In genomic region chr21:16908087-16908486, GRCh38 we compare ENCODE assay signal across 14 cellular contexts.
DNase-seq lines count a peak whose midpoint lies in the region; ATAC-seq and TF ChIP-seq lines count a peak whose summit lies in the region.
"Had no signal": no experiment of that assay in that cellular context is flagged by ENCODE, and none has a peak within 500 bp of the region (broad histone marks: within the 10 kb centered on the region; RNA-seq: fewer than 3 reads in every experiment).

No MANE protein-coding gene starts in this region.

- H3K79me2 ChIP-seq in mammary epithelial cell (ENCODE audit: insufficient read depth, low read length) = no peaks in the 10 kb centered on the region

- no peaks in the 10 kb centered on the region for H3K27me3 ChIP-seq in mammary epithelial cell (ENCODE audit: insufficient read depth, low read length)
- H3K27me3 ChIP-seq: breast epithelium had no signal

- dilution Hi-C loops in mammary epithelial cell (cut with HindIII; ENCODE audit: low sequenced_read_pairs) = no loop called here

- DNase-seq in AG09319 (ENCODE audit: extremely low read depth, low read depth) (peak; percentile 70), LHCN-M2 (ENCODE audit: low read depth) (peak; percentile 47), mammary epithelial cell (peak; percentile 11), medulla oblongata (ENCODE audit: extremely low spot score) (peak; percentile 57), activated gamma-delta T cell treated with Interleukin-2 at 50 U/mL for 16 hours (no peak), DMS 273 (lab: John Stamatoyannopoulos, UW; ENCODE audit: unreplicated experiment) (no peak), AG08396 (ENCODE audit: low spot score) (no peak)
- DNase-seq: activated T-cell treated with anti-CD3 and anti-CD28 coated beads, Interleukin-2, amount 50 U/mL, for 72 hours; naive thymus-derived CD8-positive, alpha-beta T cell; small intestine; SW 1271 had no signal

- no peak for TF ChIP-seq CTCF in AG09319 (IDR thresholded peaks at IDR 0.05; ENCODE audit: low read depth, low read length)
- TF ChIP-seq CTCF in mammary epithelial cell (conservative IDR thresholded peaks at IDR 0.05 in 1 of 2, IDR thresholded peaks at IDR 0.05 in 1 of 2; ENCODE audit: extremely low read depth in 1 of 2, insufficient read depth in 1 of 2, low read depth in 1 of 2, low read length in 2 of 2) = no peak

- no peaks in the 10 kb centered on the region for H4K20me1 ChIP-seq in mammary epithelial cell (ENCODE audit: insufficient read depth, low read length)

- in situ Hi-C loops in mammary epithelial cell (cut with MboI; ENCODE audit: low sequenced_read_pairs in 2 of 2) = no loop called here

- no peak overlapping the region for H2AFZ ChIP-seq in mammary epithelial cell (ENCODE audit: low read depth, low read length)

- no peaks in the 10 kb centered on the region for H3K4me1 ChIP-seq in mammary epithelial cell (ENCODE audit: insufficient read depth, low read length)
- H3K4me1 ChIP-seq: breast epithelium had no signal

- H3K27ac ChIP-seq in mammary epithelial cell (ENCODE audit: insufficient read depth, low read depth, low read length) = no peak overlapping the region
- H3K27ac ChIP-seq: breast epithelium had no signal

- BruUV-seq in mammary epithelial cell (replicated peaks; lab: Mats Ljungman, UMichigan) = no TSS peak

- ATAC-seq in GM21737 (IDR thresholded peaks at IDR 0.05; ENCODE audit: unreplicated experiment) = no peak
- ATAC-seq: activated CD4-positive, CD25-positive, alpha-beta regulatory T cell treated with anti-CD3 and anti-CD28 coated beads, Interleukin-2, amount 50 U/mL, for 24 hours; activated T-cell treated with anti-CD3 and anti-CD28 coated beads, Interleukin-2, amount 50 U/mL, for 72 hours; naive thymus-derived CD8-positive, alpha-beta T cell had no signal

- no CpG with 5 or more reads among the region's 1 CpG for WGBS in mammary epithelial cell (ENCODE audit: low coverage, missing lambda C conversion rate)

- peaks cover 18% of the 10 kb centered on the region for H3K9me3 ChIP-seq in mammary epithelial cell (replicated peaks; ENCODE audit: insufficient read depth, low read length)
- H3K9me3 ChIP-seq: breast epithelium had no signal

- intact Hi-C loops in mammary epithelial cell (cut with micrococcal nuclease) = no loop called here

- CTCF ChIA-PET in mammary epithelial cell (lab: Charles Lee; ENCODE audit: low non-redundant PET) = no interaction called here

- H3K9ac ChIP-seq in mammary epithelial cell (ENCODE audit: insufficient read depth, low read length) = no peak overlapping the region

- H3K4me2 ChIP-seq in mammary epithelial cell (ENCODE audit: insufficient read depth, low read depth, low read length) = no peak overlapping the region

- no peak overlapping the region for H3K4me3 ChIP-seq in mammary epithelial cell (replicated peaks in 1 of 3; ENCODE audit: insufficient read depth in 1 of 3, low read depth in 2 of 3, low read length in 3 of 3)
- H3K4me3 ChIP-seq: breast epithelium had no signal

- H3K36me3 ChIP-seq in mammary epithelial cell (ENCODE audit: insufficient read depth, low read length) = no peaks in the 10 kb centered on the region
- H3K36me3 ChIP-seq: breast epithelium had no signal

Comparison
In these comparisons a context has a peak if more than half of its experiments do, and no peak if none do; other contexts are left out.
1. DNase-seq: peak in AG09319 (single experiment), LHCN-M2 (single experiment), mammary epithelial cell (single experiment) and medulla oblongata (single experiment); none in activated gamma-delta T cell treated with Interleukin-2 at 50 U/mL for 16 hours (single experiment), DMS 273 (single experiment) and AG08396 (single experiment).